ENCODE assay signal across 1 cellular context in genomic region chr17:27293359-27293897, GRCh38.
TF ChIP-seq lines count a peak whose summit lies in the region.

No MANE protein-coding gene starts in this region.

TF ChIP-seq in K562, 482 proteins besides CTCF, POLR2A, EP300 and RAD21 (continued from another document and continues in another):
- TF ChIP-seq MGA (IDR thresholded peaks at IDR 0.05), result 0 out of 2 replicates have a peak, but pooled peaks have one; percentile 13
- TF ChIP-seq ZNF197 (CRISPR knock-in tag; IDR thresholded peaks at IDR 0.05; ENCODE audit: low read depth), result peak; percentile 86
- peak; percentile 85 for TF ChIP-seq TEAD2 (tag; IDR thresholded peaks at IDR 0.05)
- TF ChIP-seq E2F3 (CRISPR knock-in tag; IDR thresholded peaks at IDR 0.05), result peak; percentile 91
- TF ChIP-seq E2F6 (IDR thresholded peaks at IDR 0.05; ENCODE audit: borderline replicate concordance in 1 of 2, extremely low read depth in 1 of 2, insufficient read depth in 1 of 2, insufficient read length in 1 of 2, low read depth in 1 of 2, low read length in 1 of 2, poor library complexity in 1 of 2, severe bottlenecking in 1 of 2), result no peak
- TF ChIP-seq MECOM (CRISPR knock-in tag; IDR thresholded peaks at IDR 0.05), result peak; percentile 29; the same call in 1 of the 2 replicates
- 0 out of 2 replicates have a peak, but pooled peaks have one; percentile 65 for TF ChIP-seq DIDO1 (tag; IDR thresholded peaks at IDR 0.05; ENCODE audit: low read depth)
- TF ChIP-seq IFI16 (CRISPR knock-in tag; IDR thresholded peaks at IDR 0.05), result 0 out of 2 replicates have a peak, but pooled peaks have one; percentile 61
- no peak for TF ChIP-seq MCM3 (IDR thresholded peaks at IDR 0.05)
- TF ChIP-seq ZNF280B (CRISPR knock-in tag; IDR thresholded peaks at IDR 0.05), result no peak
- TF ChIP-seq MBD1 (CRISPR knock-in tag; IDR thresholded peaks at IDR 0.05), result no peak
- no peak for TF ChIP-seq SMARCC2 (IDR thresholded peaks at IDR 0.05; ENCODE audit: low read depth)
- peak; percentile 55; the same call in 1 of the 2 replicates for TF ChIP-seq HOMEZ (CRISPR knock-in tag; IDR thresholded peaks at IDR 0.05)
- no peak for TF ChIP-seq EHMT2 (IDR thresholded peaks at IDR 0.05)
- no peak for TF ChIP-seq EWSR1 (IDR thresholded peaks at IDR 0.05; ENCODE audit: borderline replicate concordance, low read depth, partially characterized antibody)
- TF ChIP-seq ATF4 (CRISPR knock-in tag; IDR thresholded peaks at IDR 0.05), result peak; percentile 90
- TF ChIP-seq MXI1 (IDR thresholded peaks at IDR 0.05; ENCODE audit: low read depth, low read length), result no peak
- TF ChIP-seq CCNT2 (IDR thresholded peaks at IDR 0.05; ENCODE audit: borderline replicate concordance, extremely low read depth, insufficient read length, low read depth, low read length), result no peak
- peak; percentile 90 for TF ChIP-seq HBP1 (CRISPR knock-in tag; IDR thresholded peaks at IDR 0.05)
- peak; percentile 73; the same call in 1 of the 2 replicates for TF ChIP-seq ZNF165 (CRISPR knock-in tag; IDR thresholded peaks at IDR 0.05; ENCODE audit: borderline replicate concordance)
- TF ChIP-seq NBN (IDR thresholded peaks at IDR 0.05; ENCODE audit: low read depth), result no peak
- TF ChIP-seq PURB (CRISPR knock-in tag; IDR thresholded peaks at IDR 0.05; ENCODE audit: low read depth), result no peak
- peak; percentile 39 to 91 (median 40) for TF ChIP-seq YY1 (IDR thresholded peaks at IDR 0.05; ENCODE audit: borderline replicate concordance in 1 of 3, control insufficient read depth in 1 of 3, extremely low read depth in 1 of 3, insufficient read depth in 3 of 3, insufficient read length in 1 of 3, insufficient replicate concordance in 2 of 3, low read depth in 1 of 3, low read length in 2 of 3)
- no peak for TF ChIP-seq MEIS2 (IDR thresholded peaks at IDR 0.05; ENCODE audit: partially characterized antibody)
- no peak for TF ChIP-seq SNRNP70 (optimal IDR thresholded peaks at IDR 0.05; ENCODE audit: low read depth, low read length)
- no peak for TF ChIP-seq RAD51 (IDR thresholded peaks at IDR 0.05; ENCODE audit: borderline replicate concordance, low read depth)
- no peak for TF ChIP-seq BCLAF1 (IDR thresholded peaks at IDR 0.05; ENCODE audit: borderline replicate concordance in 1 of 2, control insufficient read depth in 1 of 2, low read depth in 2 of 2, low read length in 1 of 2)
- no peak for TF ChIP-seq ELF2 (CRISPR knock-in tag; IDR thresholded peaks at IDR 0.05)
